In genomic region chr3:195900426-195901355, GRCh38 we compare ENCODE assay signal across 8 cellular contexts. TPM values are rescaled to one million over a fixed set of nuclear protein-coding genes. Genes with fewer than 3 reads are reported as not detected.
DNase-seq lines count a peak whose midpoint lies in the region; ATAC-seq, FAIRE-seq and TF ChIP-seq lines count a peak whose summit lies in the region.

No MANE protein-coding gene starts in this region.

- H3K4me1 ChIP-seq in gastroesophageal sphincter (peaks cover 0 to 51% (median 13%) of the 10 kb centered on the region in 3 donors), small intestine (ENCODE audit: control insufficient read depth in 2 of 2, insufficient read depth in 1 of 2, low read depth in 1 of 2, low read length in 1 of 2) (no peaks in the 10 kb centered on the region)

- 77% methylated on average over 13 of the region's 23 CpGs; no CpG with 5 or more reads in 1 of the 2 donors for WGBS in gastroesophageal sphincter (ENCODE audit: low coverage in 1 of 2), 2 donors
- 76 to 87% (median 81%) methylated on average over 22 to 23 of the region's 23 CpGs for WGBS in small intestine, 3 donors

- POLR2A ChIA-PET in activated CD4-positive, alpha-beta memory T cell treated with anti-CD3 and anti-CD28 coated beads, Interleukin-2, amount 10 ng/mL, durations not matched to agents 7 days and 5 days (lab: Charles Lee) = interaction anchor here (1.3 to 2.8 kb wide), 3 partner anchors 8 to 11 kb away, joined by 4 to 14 read pairs (median 4); partner anchors contain the start of gene TNK2

- no peak for TF ChIP-seq EP300 in gastroesophageal sphincter (IDR thresholded peaks at IDR 0.05)

- peaks cover 83% of the 10 kb centered on the region for H3K4me1 Mint-ChIP-seq in activated CD4-positive, alpha-beta memory T cell treated with anti-CD3 and anti-CD28 coated beads, Interleukin-2, amount 10 ng/mL, durations not matched to agents 7 days and 5 days

- ATAC-seq in HG03442 (IDR thresholded peaks at IDR 0.05; ENCODE audit: unreplicated experiment) (peak; percentile 40), gastroesophageal sphincter (peak; percentile 51)

- no peaks in the 10 kb centered on the region for H3K27me3 Mint-ChIP-seq in activated CD4-positive, alpha-beta memory T cell treated with anti-CD3 and anti-CD28 coated beads, Interleukin-2, amount 10 ng/mL, durations not matched to agents 7 days and 5 days

- DNase-seq in activated CD8-positive, alpha-beta memory T cell treated with anti-CD3 and anti-CD28 coated beads for 24 hours = peak; percentile 72
- no peak for DNase-seq in activated CD8-positive, alpha-beta memory T cell treated with anti-CD3 and anti-CD28 coated beads, Interleukin-2, amount 50 U/mL, for 48 hours
- DNase-seq in activated CD4-positive, alpha-beta memory T cell treated with anti-CD3 and anti-CD28 coated beads, Interleukin-2, amount 10 ng/mL, durations not matched to agents 7 days and 5 days = peak; percentile 72
- peak; percentile 48 for DNase-seq in retina
- no peak for DNase-seq in small intestine
- DNase-seq in DMS79 treated with DMSO at 0.1 percent for 48 hours (lab: John Stamatoyannopoulos, UW) = no peak

- H3K4me3 ChIP-seq in gastroesophageal sphincter (no peak overlapping the region), small intestine (ENCODE audit: low read depth in 1 of 2, low read length in 2 of 2) (no peak overlapping the region)

- H3K4me3 Mint-ChIP-seq in activated CD4-positive, alpha-beta memory T cell treated with anti-CD3 and anti-CD28 coated beads, Interleukin-2, amount 10 ng/mL, durations not matched to agents 7 days and 5 days = peak overlapping the region; percentile 1

- no peaks in the 10 kb centered on the region for H3K9me3 Mint-ChIP-seq in activated CD4-positive, alpha-beta memory T cell treated with anti-CD3 and anti-CD28 coated beads, Interleukin-2, amount 10 ng/mL, durations not matched to agents 7 days and 5 days

- no peak for TF ChIP-seq CTCF in gastroesophageal sphincter (IDR thresholded peaks at IDR 0.05)

- no peaks in the 10 kb centered on the region for H3K9me3 ChIP-seq in gastroesophageal sphincter
- H3K9me3 ChIP-seq in small intestine (ENCODE audit: control insufficient read depth, low read depth) = no peaks in the 10 kb centered on the region

- H3K27me3 ChIP-seq in gastroesophageal sphincter (no peaks in the 10 kb centered on the region), small intestine (ENCODE audit: control insufficient read depth in 2 of 2, insufficient read depth in 2 of 2, low read length in 2 of 2) (no peaks in the 10 kb centered on the region)

- CTCF ChIA-PET in activated CD4-positive, alpha-beta memory T cell treated with anti-CD3 and anti-CD28 coated beads, Interleukin-2, amount 10 ng/mL, durations not matched to agents 7 days and 5 days (lab: Charles Lee) = interaction anchor here (0.7 to 3.0 kb wide), 3 partner anchors 14 to 51 kb away, joined by 4 to 14 read pairs (median 6); no protein-coding TSS in a partner anchor

- FAIRE-seq in small intestine (lab: Jason Lieb, UNC) = no peak

- TF ChIP-seq POLR2A in gastroesophageal sphincter (IDR thresholded peaks at IDR 0.05) = peak; percentile 13 to 30

- peak overlapping the region; percentile 61 for H3K27ac Mint-ChIP-seq in activated CD4-positive, alpha-beta memory T cell treated with anti-CD3 and anti-CD28 coated beads, Interleukin-2, amount 10 ng/mL, durations not matched to agents 7 days and 5 days

- peaks cover 23% of the 10 kb centered on the region for H3K36me3 Mint-ChIP-seq in activated CD4-positive, alpha-beta memory T cell treated with anti-CD3 and anti-CD28 coated beads, Interleukin-2, amount 10 ng/mL, durations not matched to agents 7 days and 5 days (ENCODE audit: low read depth)

- H3K27ac ChIP-seq in gastroesophageal sphincter (peak overlapping the region in 3 of 4 donors; percentile 43 to 63 (median 52)), small intestine (ENCODE audit: low read depth in 1 of 2, low read length in 1 of 2) (peak overlapping the region in 1 of 2 donors; percentile 1)

- H3K36me3 ChIP-seq in gastroesophageal sphincter = no peaks in the 10 kb centered on the region
- H3K36me3 ChIP-seq in small intestine (ENCODE audit: control insufficient read depth in 2 of 2, insufficient read depth in 2 of 2, low read length in 2 of 2) = no peaks in the 10 kb centered on the region

RNA-seq across cellular contexts. Expression of gene TNK2, which starts 7.7 kb away (rescaled TPM):
- 100 to 1,000 TPM; 113 to 115 TPM for total RNA-seq in activated CD4-positive, alpha-beta memory T cell treated with anti-CD3 and anti-CD28 coated beads, Interleukin-2, amount 10 ng/mL, durations not matched to agents 7 days and 5 days
- total RNA-seq in gastroesophageal sphincter = 10 to 100 TPM; 14.5 to 28.8 (median 23.9) TPM
- 10 to 100 TPM in 2 of 3 donors, 1 to 10 TPM in 1; 6.7 to 17.8 (median 14.6) TPM for polyA plus RNA-seq in small intestine

Comparison
In these comparisons a context has a peak if more than half of its experiments do, and no peak if none do; other contexts are left out.
1. DNase-seq: peak in activated CD8-positive, alpha-beta memory T cell treated with anti-CD3 and anti-CD28 coated beads for 24 hours (single experiment), activated CD4-positive, alpha-beta memory T cell treated with anti-CD3 and anti-CD28 coated beads, Interleukin-2, amount 10 ng/mL, durations not matched to agents 7 days and 5 days (single experiment) and retina (single experiment); none in activated CD8-positive, alpha-beta memory T cell treated with anti-CD3 and anti-CD28 coated beads, Interleukin-2, amount 50 U/mL, for 48 hours (single experiment), small intestine (single experiment) and DMS79 treated with DMSO at 0.1 percent for 48 hours (single experiment).